1 cellular context compared by ENCODE assay signal in the genomic region with DNA sequence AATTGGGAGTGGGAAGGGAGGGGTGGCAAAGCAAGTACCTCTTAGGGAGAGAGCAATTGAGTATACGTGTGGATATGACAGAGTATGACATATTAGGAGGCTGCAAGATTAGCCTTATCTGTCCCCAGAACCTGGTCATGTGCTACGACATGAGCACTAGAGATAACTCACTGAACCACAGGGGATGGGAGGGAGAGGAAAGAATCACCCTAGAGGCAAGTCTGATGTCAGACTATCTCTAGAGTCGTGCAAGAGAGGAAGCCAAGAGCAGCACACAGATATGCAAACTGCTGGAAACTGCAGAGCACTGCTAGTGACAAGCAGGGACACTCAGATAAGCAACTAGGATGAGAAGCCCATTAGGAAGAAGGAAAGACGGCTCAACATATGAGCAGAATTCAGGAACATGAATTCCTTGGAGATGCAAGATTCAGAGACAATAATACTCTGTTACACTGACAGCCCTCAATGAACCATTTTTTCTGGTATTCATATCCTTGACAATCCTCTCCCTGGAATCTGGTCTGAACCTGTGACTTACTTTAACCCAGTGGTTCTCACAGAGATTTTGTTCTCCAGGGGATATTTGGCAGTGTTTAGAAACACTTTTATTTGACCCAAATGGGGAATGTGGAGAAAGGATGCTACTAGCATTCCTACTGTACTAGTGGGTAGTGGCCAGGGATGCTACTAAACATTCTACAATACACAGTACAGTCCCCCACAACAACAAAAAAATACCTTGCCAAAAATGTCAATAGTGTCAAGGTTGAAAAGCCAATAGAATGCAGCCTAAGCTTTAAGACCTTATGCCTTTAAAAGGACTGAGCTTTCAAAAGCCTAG.
TF ChIP-seq lines count a peak whose summit lies in the region.

No MANE protein-coding gene starts in this region.

TF ChIP-seq in K562, 482 proteins besides CTCF, POLR2A, EP300 and RAD21 (continued from another document and continues in another):
- TF ChIP-seq CHD7 (IDR thresholded peaks at IDR 0.05; ENCODE audit: low read depth, low read length) (no peak), ZNF785 (CRISPR knock-in tag; IDR thresholded peaks at IDR 0.05) (no peak), FOSL1 (tag; conservative IDR thresholded peaks at IDR 0.05) (peak; percentile 94), SNAPC5 (CRISPR knock-in tag; IDR thresholded peaks at IDR 0.05) (no peak), SMARCA5 (IDR thresholded peaks at IDR 0.05) (no peak), MAFG (tag; conservative IDR thresholded peaks at IDR 0.05) (peak; percentile 69; the same call in 1 of the 2 replicates), ESRRA (IDR thresholded peaks at IDR 0.05; ENCODE audit: borderline replicate concordance, low read depth) (peak; percentile 94; the same call in 1 of the 2 replicates), ZNF23 (CRISPR knock-in tag; IDR thresholded peaks at IDR 0.05) (no peak; the same call in none of the 2 replicates), HNRNPUL1 (IDR thresholded peaks at IDR 0.05; ENCODE audit: low read length) (no peak), ZC3H11A (IDR thresholded peaks at IDR 0.05; ENCODE audit: low read depth, low read length) (no peak), KLF10 (CRISPR knock-in tag; IDR thresholded peaks at IDR 0.05) (no peak), EGR1 (conservative IDR thresholded peaks at IDR 0.05) (peak; percentile 50; the same call in 1 of the 2 replicates), MEF2A (IDR thresholded peaks at IDR 0.05; ENCODE audit: control insufficient read depth, low read depth, low read length) (peak; percentile 76), ILK (tag; IDR thresholded peaks at IDR 0.05; ENCODE audit: borderline replicate concordance, low read depth) (no peak), MXI1 (IDR thresholded peaks at IDR 0.05; ENCODE audit: low read depth, low read length) (peak; percentile 92; the same call in 1 of the 2 replicates), HNRNPLL (IDR thresholded peaks at IDR 0.05; ENCODE audit: low read depth, low read length, poor library complexity, severe bottlenecking) (no peak), ZBTB17 (CRISPR knock-in tag; IDR thresholded peaks at IDR 0.05) (peak; percentile 88), E2F5 (CRISPR knock-in tag; IDR thresholded peaks at IDR 0.05) (no peak; the same call in 1 of the 2 replicates), ZNF76 (CRISPR knock-in tag; IDR thresholded peaks at IDR 0.05; ENCODE audit: borderline replicate concordance) (peak; percentile 71; the same call in 1 of the 2 replicates), ZNF3 (CRISPR knock-in tag; IDR thresholded peaks at IDR 0.05) (no peak), FOXM1 (IDR thresholded peaks at IDR 0.05; ENCODE audit: low read depth) (peak; percentile 99), FOXM1 (CRISPR knock-in tag; IDR thresholded peaks at IDR 0.05; ENCODE audit: low read depth) (no peak), HDAC1 (IDR thresholded peaks at IDR 0.05) (peak; percentile 71 to 99; a peak in 3 of 4 replicates), MIER1 (IDR thresholded peaks at IDR 0.05; ENCODE audit: low read depth) (no peak), CC2D1A (IDR thresholded peaks at IDR 0.05) (peak; percentile 100), ZSCAN29 (IDR thresholded peaks at IDR 0.05) (no peak), SMARCA4 (IDR thresholded peaks at IDR 0.05) (peak; percentile 100), ZFP30 (CRISPR knock-in tag; IDR thresholded peaks at IDR 0.05; ENCODE audit: borderline replicate concordance) (no peak), KAT7 (CRISPR knock-in tag; IDR thresholded peaks at IDR 0.05; ENCODE audit: borderline replicate concordance) (no peak; the same call in 1 of the 2 replicates)
- TF ChIP-seq, protein P1, sequence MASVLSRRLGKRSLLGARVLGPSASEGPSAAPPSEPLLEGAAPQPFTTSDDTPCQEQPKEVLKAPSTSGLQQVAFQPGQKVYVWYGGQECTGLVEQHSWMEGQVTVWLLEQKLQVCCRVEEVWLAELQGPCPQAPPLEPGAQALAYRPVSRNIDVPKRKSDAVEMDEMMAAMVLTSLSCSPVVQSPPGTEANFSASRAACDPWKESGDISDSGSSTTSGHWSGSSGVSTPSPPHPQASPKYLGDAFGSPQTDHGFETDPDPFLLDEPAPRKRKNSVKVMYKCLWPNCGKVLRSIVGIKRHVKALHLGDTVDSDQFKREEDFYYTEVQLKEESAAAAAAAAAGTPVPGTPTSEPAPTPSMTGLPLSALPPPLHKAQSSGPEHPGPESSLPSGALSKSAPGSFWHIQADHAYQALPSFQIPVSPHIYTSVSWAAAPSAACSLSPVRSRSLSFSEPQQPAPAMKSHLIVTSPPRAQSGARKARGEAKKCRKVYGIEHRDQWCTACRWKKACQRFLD (CRISPR knock-in tag; IDR thresholded peaks at IDR 0.05): peak; percentile 99
- TF ChIP-seq, protein P2, sequence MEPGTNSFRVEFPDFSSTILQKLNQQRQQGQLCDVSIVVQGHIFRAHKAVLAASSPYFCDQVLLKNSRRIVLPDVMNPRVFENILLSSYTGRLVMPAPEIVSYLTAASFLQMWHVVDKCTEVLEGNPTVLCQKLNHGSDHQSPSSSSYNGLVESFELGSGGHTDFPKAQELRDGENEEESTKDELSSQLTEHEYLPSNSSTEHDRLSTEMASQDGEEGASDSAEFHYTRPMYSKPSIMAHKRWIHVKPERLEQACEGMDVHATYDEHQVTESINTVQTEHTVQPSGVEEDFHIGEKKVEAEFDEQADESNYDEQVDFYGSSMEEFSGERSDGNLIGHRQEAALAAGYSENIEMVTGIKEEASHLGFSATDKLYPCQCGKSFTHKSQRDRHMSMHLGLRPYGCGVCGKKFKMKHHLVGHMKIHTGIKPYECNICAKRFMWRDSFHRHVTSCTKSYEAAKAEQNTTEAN (CRISPR knock-in tag; IDR thresholded peaks at IDR 0.05): peak; percentile 95
- TF ChIP-seq, protein P3, sequence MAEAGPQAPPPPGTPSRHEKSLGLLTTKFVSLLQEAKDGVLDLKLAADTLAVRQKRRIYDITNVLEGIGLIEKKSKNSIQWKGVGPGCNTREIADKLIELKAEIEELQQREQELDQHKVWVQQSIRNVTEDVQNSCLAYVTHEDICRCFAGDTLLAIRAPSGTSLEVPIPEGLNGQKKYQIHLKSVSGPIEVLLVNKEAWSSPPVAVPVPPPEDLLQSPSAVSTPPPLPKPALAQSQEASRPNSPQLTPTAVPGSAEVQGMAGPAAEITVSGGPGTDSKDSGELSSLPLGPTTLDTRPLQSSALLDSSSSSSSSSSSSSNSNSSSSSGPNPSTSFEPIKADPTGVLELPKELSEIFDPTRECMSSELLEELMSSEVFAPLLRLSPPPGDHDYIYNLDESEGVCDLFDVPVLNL (CRISPR knock-in tag; IDR thresholded peaks at IDR 0.05; ENCODE audit: low read depth): no peak
- TF ChIP-seq, protein P4, sequence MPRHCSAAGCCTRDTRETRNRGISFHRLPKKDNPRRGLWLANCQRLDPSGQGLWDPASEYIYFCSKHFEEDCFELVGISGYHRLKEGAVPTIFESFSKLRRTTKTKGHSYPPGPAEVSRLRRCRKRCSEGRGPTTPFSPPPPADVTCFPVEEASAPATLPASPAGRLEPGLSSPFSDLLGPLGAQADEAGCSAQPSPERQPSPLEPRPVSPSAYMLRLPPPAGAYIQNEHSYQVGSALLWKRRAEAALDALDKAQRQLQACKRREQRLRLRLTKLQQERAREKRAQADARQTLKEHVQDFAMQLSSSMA (CRISPR knock-in tag; IDR thresholded peaks at IDR 0.05): no peak; the same call in 1 of the 2 replicates
- TF ChIP-seq, protein P5, sequence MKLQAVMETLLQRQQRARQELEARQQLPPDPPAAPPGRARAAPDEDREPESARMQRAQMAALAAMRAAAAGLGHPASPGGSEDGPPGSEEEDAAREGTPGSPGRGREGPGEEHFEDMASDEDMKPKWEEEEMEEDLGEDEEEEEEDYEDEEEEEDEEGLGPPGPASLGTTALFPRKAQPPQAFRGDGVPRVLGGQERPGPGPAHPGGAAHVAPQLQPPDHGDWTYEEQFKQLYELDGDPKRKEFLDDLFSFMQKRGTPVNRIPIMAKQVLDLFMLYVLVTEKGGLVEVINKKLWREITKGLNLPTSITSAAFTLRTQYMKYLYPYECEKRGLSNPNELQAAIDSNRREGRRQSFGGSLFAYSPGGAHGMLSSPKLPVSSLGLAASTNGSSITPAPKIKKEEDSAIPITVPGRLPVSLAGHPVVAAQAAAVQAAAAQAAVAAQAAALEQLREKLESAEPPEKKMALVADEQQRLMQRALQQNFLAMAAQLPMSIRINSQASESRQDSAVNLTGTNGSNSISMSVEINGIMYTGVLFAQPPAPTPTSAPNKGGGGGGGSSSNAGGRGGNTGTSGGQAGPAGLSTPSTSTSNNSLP (IDR thresholded peaks at IDR 0.05; ENCODE audit: borderline replicate concordance, low read depth, low read length): peak; percentile 92
- TF ChIP-seq, protein P6, sequence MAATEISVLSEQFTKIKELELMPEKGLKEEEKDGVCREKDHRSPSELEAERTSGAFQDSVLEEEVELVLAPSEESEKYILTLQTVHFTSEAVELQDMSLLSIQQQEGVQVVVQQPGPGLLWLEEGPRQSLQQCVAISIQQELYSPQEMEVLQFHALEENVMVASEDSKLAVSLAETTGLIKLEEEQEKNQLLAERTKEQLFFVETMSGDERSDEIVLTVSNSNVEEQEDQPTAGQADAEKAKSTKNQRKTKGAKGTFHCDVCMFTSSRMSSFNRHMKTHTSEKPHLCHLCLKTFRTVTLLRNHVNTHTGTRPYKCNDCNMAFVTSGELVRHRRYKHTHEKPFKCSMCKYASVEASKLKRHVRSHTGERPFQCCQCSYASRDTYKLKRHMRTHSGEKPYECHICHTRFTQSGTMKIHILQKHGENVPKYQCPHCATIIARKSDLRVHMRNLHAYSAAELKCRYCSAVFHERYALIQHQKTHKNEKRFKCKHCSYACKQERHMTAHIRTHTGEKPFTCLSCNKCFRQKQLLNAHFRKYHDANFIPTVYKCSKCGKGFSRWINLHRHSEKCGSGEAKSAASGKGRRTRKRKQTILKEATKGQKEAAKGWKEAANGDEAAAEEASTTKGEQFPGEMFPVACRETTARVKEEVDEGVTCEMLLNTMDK (IDR thresholded peaks at IDR 0.05; ENCODE audit: borderline replicate concordance, insufficient read depth, low read depth, low read length, poor library complexity, severe bottlenecking): no peak
